Comparison of ENCODE assay signal across 28 cellular contexts in the genomic region with DNA sequence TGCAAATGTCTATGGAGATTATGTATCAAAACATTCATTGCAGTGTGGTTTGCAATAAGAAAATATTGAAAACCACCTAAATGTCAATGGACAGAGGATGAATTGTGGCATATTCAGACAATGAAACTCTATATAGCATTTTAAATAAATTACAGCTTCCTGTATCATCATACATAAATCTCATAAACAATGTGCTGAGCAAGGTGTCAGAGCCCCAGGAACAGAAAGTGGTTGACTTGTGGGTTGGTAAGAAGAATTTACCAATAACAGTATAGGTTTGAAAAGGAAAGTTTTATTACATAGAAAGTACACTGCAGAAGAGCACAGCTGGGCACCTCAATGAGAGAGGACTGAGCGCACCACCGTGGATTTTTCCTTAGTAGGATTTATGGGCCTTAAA.
"Had no signal": no experiment of that assay in that cellular context is flagged by ENCODE, and none has a peak within 500 bp of the region (broad histone marks: within the 10 kb centered on the region; RNA-seq: fewer than 3 reads in every experiment).

No MANE protein-coding gene starts in this region.

- DNase-seq: activated B cell treated with CpG ODN at 0.5 μM for 24 hours; activated CD4-positive, alpha-beta T cell treated with anti-CD3 and anti-CD28 coated beads, Interleukin-2, amount 10 ng/mL, durations not matched to agents 24 days and 14 days; activated CD4-positive, alpha-beta T cell treated with anti-CD3 and anti-CD28 coated beads, Interleukin-2, amount 50 U/mL, for 4 hours; activated CD8-positive, alpha-beta memory T cell treated with anti-CD3 and anti-CD28 coated beads, Interleukin-2, amount 50 U/mL, for 48 hours; activated effector memory CD4-positive, alpha-beta T cell treated with anti-CD3 and anti-CD28 coated beads, Interleukin-2, amount 50 U/mL, for 16 hours; activated naive CD4-positive, alpha-beta T cell treated with anti-CD3 and anti-CD28 coated beads for 36 hours; activated T-cell treated with anti-CD3 and anti-CD28 coated beads for 4 hours; activated T-cell treated with anti-CD3 and anti-CD28 coated beads, Interleukin-2, amount 50 U/mL, for 24 hours; adrenal gland; amygdala; aorta; body of pancreas; caudate nucleus; cortex of kidney; dermis blood vessel endothelial cell; effector CD8-positive, alpha-beta T cell; esophagus squamous epithelium; head of caudate nucleus; T-helper 1 cell; T-helper 17 cell; T1000; WERI-Rb-1 had no signal

- H3K27ac ChIP-seq: adrenal gland, body of pancreas, epithelial cell of prostate, esophagus squamous epithelium, WERI-Rb-1 had no signal

- H3K4me3 Mint-ChIP-seq: activated B cell treated with CpG ODN at 0.5 μM for 24 hours; activated CD4-positive, alpha-beta T cell treated with anti-CD3 and anti-CD28 coated beads, Interleukin-2, amount 10 ng/mL, durations not matched to agents 24 days and 14 days; activated naive CD4-positive, alpha-beta T cell treated with anti-CD3 and anti-CD28 coated beads for 36 hours; activated naive CD4-positive, alpha-beta T cell treated with anti-CD3 and anti-CD28 coated beads, Interleukin-2, amount 50 U/mL, for 24 hours; activated T-cell treated with anti-CD3 and anti-CD28 coated beads, Interleukin-2, amount 50 U/mL, for 24 hours; activated T-helper 1 cell treated with anti-CD3 and anti-CD28 coated beads, Interleukin-12 subunit alpha, Interleukin-12 subunit beta, Interleukin-2, Interleukin-4 antibody, amounts not matched to agents 30 ng/mL and 10 ng/mL and 1 ng/mL, durations not matched to agents 14 hours and 24 hours and 36 hours; T-helper 17 cell; T-helper 2 cell treated with Interferon-gamma antibody and Interleukin-4, amounts not matched to agents 5 μg/mL and 100 μg/mL, for 36 hours had no signal

- ATAC-seq: activated CD4-positive, CD25-positive, alpha-beta regulatory T cell treated with anti-CD3 and anti-CD28 coated beads, Interleukin-2, amount 50 U/mL, for 24 hours; body of pancreas; T-helper 17 cell had no signal

- H3K4me1 ChIP-seq: adrenal gland, body of pancreas, esophagus squamous epithelium had no signal

- H3K4me1 Mint-ChIP-seq: T-helper 17 cell had no signal

- H3K27me3 Mint-ChIP-seq: activated B cell treated with CpG ODN at 0.5 μM for 24 hours; activated naive CD4-positive, alpha-beta T cell treated with anti-CD3 and anti-CD28 coated beads, Interleukin-2, amount 50 U/mL, for 24 hours; activated T-cell treated with anti-CD3 and anti-CD28 coated beads, Interleukin-2, amount 50 U/mL, for 24 hours; T-helper 17 cell had no signal

- H3K36me3 ChIP-seq: adrenal gland, esophagus squamous epithelium, WERI-Rb-1 had no signal

- H3K9me3 ChIP-seq: adrenal gland, body of pancreas, esophagus squamous epithelium had no signal

- H3K27me3 ChIP-seq: adrenal gland, body of pancreas, esophagus squamous epithelium had no signal

- H3K9me3 Mint-ChIP-seq: activated B cell treated with CpG ODN at 0.5 μM for 24 hours; activated naive CD4-positive, alpha-beta T cell treated with anti-CD3 and anti-CD28 coated beads, Interleukin-2, amount 50 U/mL, for 24 hours; activated T-cell treated with anti-CD3 and anti-CD28 coated beads, Interleukin-2, amount 50 U/mL, for 24 hours had no signal

- H3K4me3 ChIP-seq: adrenal gland, body of pancreas, esophagus squamous epithelium had no signal

- H3K27ac Mint-ChIP-seq: activated B cell treated with CpG ODN at 0.5 μM for 24 hours; activated CD4-positive, alpha-beta T cell treated with anti-CD3 and anti-CD28 coated beads, Interleukin-2, amount 10 ng/mL, durations not matched to agents 24 days and 14 days; activated naive CD4-positive, alpha-beta T cell treated with anti-CD3 and anti-CD28 coated beads for 36 hours; activated naive CD4-positive, alpha-beta T cell treated with anti-CD3 and anti-CD28 coated beads, Interleukin-2, amount 50 U/mL, for 24 hours; activated T-cell treated with anti-CD3 and anti-CD28 coated beads, Interleukin-2, amount 50 U/mL, for 24 hours; activated T-helper 1 cell treated with anti-CD3 and anti-CD28 coated beads, Interleukin-12 subunit alpha, Interleukin-12 subunit beta, Interleukin-2, Interleukin-4 antibody, amounts not matched to agents 30 ng/mL and 10 ng/mL and 1 ng/mL, durations not matched to agents 14 hours and 24 hours and 36 hours; activated T-helper 2 cell treated with anti-CD3 and anti-CD28 coated beads, Interferon-gamma antibody, Interleukin-2, Interleukin-4, amounts not matched to agents 10 μg/mL and 5 μg/mL and 100 μg/mL, durations not matched to agents 14 hours and 24 hours and 36 hours; T-helper 17 cell; T-helper 2 cell treated with Interferon-gamma antibody and Interleukin-4, amounts not matched to agents 5 μg/mL and 100 μg/mL, for 36 hours had no signal
